1 cellular context compared by ENCODE assay signal in the genomic region with DNA sequence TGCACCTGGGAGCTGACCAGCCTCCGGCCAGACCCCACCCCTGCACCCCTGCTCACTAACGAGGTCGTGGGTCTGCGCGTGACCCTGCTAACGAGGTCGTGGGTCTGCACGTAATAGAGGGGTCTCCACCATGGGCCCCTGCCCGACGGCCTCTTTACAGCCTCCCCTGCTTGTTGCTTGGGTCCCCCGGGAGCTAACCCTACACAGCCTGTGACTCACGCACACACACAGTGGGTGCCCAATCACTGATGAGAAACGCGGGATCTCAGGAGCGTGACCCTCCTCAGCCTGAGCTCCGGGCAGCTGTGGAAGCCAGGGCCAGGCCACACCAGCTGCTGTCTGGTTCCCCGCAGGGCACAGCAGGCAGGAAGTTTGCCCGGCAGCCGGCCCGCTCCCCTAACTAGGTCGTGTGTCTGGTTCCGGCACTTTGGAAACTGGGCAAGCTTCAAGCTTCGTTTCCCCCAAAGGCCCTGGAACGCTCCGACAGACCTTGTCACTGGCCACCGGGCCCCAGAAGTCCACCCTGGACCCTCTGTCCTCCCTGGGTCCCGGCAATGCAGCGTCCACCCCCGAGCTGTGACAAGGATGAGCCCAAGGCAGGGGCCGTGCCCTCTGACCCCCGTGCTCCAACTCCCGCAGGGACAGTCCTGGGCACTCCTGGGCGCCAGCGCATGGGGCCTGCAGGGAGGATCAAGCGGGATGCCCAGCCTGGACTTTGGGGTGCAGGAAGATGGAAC.
TF ChIP-seq lines count a peak whose summit lies in the region.

No MANE protein-coding gene starts in this region.

TF ChIP-seq in H1, 55 proteins besides CTCF, POLR2A, EP300 and RAD21:
- no peak for TF ChIP-seq GABPA (IDR thresholded peaks at IDR 0.05; ENCODE audit: borderline replicate concordance, insufficient read depth, low read length)
- TF ChIP-seq PHF8 (conservative IDR thresholded peaks at IDR 0.05; ENCODE audit: low read depth, low read length): no peak
- no peak for TF ChIP-seq SIN3A (conservative IDR thresholded peaks at IDR 0.05 in 1 of 2, IDR thresholded peaks at IDR 0.05 in 1 of 2; ENCODE audit: low read depth in 1 of 2, low read length in 2 of 2)
- no peak for TF ChIP-seq CREB1 (IDR thresholded peaks at IDR 0.05)
- no peak for TF ChIP-seq BCL11A (IDR thresholded peaks at IDR 0.05; ENCODE audit: low read depth in 2 of 2, low read length in 2 of 2)
- TF ChIP-seq SP2 (IDR thresholded peaks at IDR 0.05; ENCODE audit: low read length): no peak
- TF ChIP-seq TAF1 (IDR thresholded peaks at IDR 0.05; ENCODE audit: low read depth, low read length): no peak
- no peak for TF ChIP-seq RXRA (IDR thresholded peaks at IDR 0.05; ENCODE audit: insufficient read depth, low read depth, low read length)
- TF ChIP-seq RNF2 (IDR thresholded peaks at IDR 0.05; ENCODE audit: borderline replicate concordance, low read depth, low read length, missing control alignments, poor library complexity, severe bottlenecking): no peak
- no peak for TF ChIP-seq TBP (IDR thresholded peaks at IDR 0.05; ENCODE audit: low read depth, low read length)
- no peak for TF ChIP-seq RBBP5 (IDR thresholded peaks at IDR 0.05; ENCODE audit: borderline replicate concordance, low read depth, low read length)
- TF ChIP-seq CHD2 (IDR thresholded peaks at IDR 0.05; ENCODE audit: low read length): no peak
- no peak for TF ChIP-seq EGR1 (IDR thresholded peaks at IDR 0.05; ENCODE audit: borderline replicate concordance, low read depth, low read length)
- TF ChIP-seq TAF7 (optimal IDR thresholded peaks at IDR 0.05; ENCODE audit: borderline replicate concordance, low read depth, low read length): no peak
- no peak for TF ChIP-seq BACH1 (IDR thresholded peaks at IDR 0.05; ENCODE audit: low read length)
- TF ChIP-seq BRCA1 (IDR thresholded peaks at IDR 0.05; ENCODE audit: low read depth, low read length): no peak
- TF ChIP-seq SAP30 (IDR thresholded peaks at IDR 0.05; ENCODE audit: insufficient read depth, insufficient replicate concordance, low read length): no peak
